Comparison of ENCODE assay signal across 31 cellular contexts in genomic region chr2:233830111-233830760, GRCh38. TPM values are rescaled to one million over a fixed set of nuclear protein-coding genes. Genes with fewer than 3 reads are reported as not detected.
A peak's percentile ranks its signal among the peaks of the same experiment; 100 is the strongest.
DNase-seq lines count a peak whose midpoint lies in the region; ATAC-seq, FAIRE-seq and TF ChIP-seq lines count a peak whose summit lies in the region.
"Had no signal": no experiment of that assay in that cellular context is flagged by ENCODE, and none has a peak within 500 bp of the region (broad histone marks: within the 10 kb centered on the region; RNA-seq: fewer than 3 reads in every experiment).

No MANE protein-coding gene starts in this region.

- TF ChIP-seq EP300 in A549 (IDR thresholded peaks at IDR 0.05) = no peak

- H3K36me3 Mint-ChIP-seq in chondrocyte (ENCODE audit: low read depth) = no peaks in the 10 kb centered on the region
- H3K36me3 Mint-ChIP-seq in effector memory CD8-positive, alpha-beta T cell (ENCODE audit: insufficient read depth) = no peaks in the 10 kb centered on the region
- H3K36me3 Mint-ChIP-seq: immature natural killer cell had no signal

- 92% methylated on average over 6 of the region's 6 CpGs for WGBS in A549 (ENCODE audit: missing lambda C conversion rate)

- no peak for TF ChIP-seq POLR2A in A549 (IDR thresholded peaks at IDR 0.05; ENCODE audit: low read length)

- H3K4me3 ChIP-seq in A549 = no peak overlapping the region
- H3K4me3 ChIP-seq: right lobe of liver had no signal

- TF ChIP-seq RAD21 in A549 (conservative IDR thresholded peaks at IDR 0.05 in 1 of 2, IDR thresholded peaks at IDR 0.05 in 1 of 2) = no peak

- DNase-seq in activated CD8-positive, alpha-beta memory T cell treated with anti-CD3 and anti-CD28 coated beads for 24 hours = peak; percentile 45
- no peak for DNase-seq in activated CD8-positive, alpha-beta memory T cell treated with anti-CD3 and anti-CD28 coated beads, Interleukin-2, amount 50 U/mL, for 4 hours
- DNase-seq in A549 (ENCODE audit: low read depth in 1 of 2, low spot score in 1 of 2) (no peak), chondrocyte (ENCODE audit: low spot score) (peak; percentile 74), posterior vena cava (ENCODE audit: low spot score) (peak; percentile 68), Kasumi-1 (lab: John Stamatoyannopoulos, UW) (no peak)
- DNase-seq in effector memory CD8-positive, alpha-beta T cell = no peak
- DNase-seq: activated CD8-positive, alpha-beta T cell treated with anti-CD3 and anti-CD28 coated beads, Interleukin-2, amount 10 ng/mL, durations not matched to agents 7 days and 5 days; activated naive CD4-positive, alpha-beta T cell; activated T-cell treated with anti-CD3 and anti-CD28 coated beads, Interleukin-2, amount 50 U/mL, for 4 hours; amygdala; CD4-positive, CD25-positive, alpha-beta regulatory T cell; effector CD4-positive, alpha-beta T cell; immature natural killer cell; mesendoderm; MV-4-11; NCI-H2081 treated with DMSO at 0.1 percent for 48 hours; PC-3; Right ventricle myocardium superior; stimulated activated CD4-positive, alpha-beta T cell treated with anti-CD3 and anti-CD28 coated beads, Interleukin-4, amount 100 ng/mL, for 24 hours; T-helper 2 cell had no signal

- no peak overlapping the region for H3K27ac Mint-ChIP-seq in chondrocyte (ENCODE audit: unreplicated experiment)
- H3K27ac Mint-ChIP-seq in effector memory CD8-positive, alpha-beta T cell = no peak overlapping the region
- H3K27ac Mint-ChIP-seq: activated CD8-positive, alpha-beta T cell treated with anti-CD3 and anti-CD28 coated beads, Interleukin-2, amount 10 ng/mL, durations not matched to agents 7 days and 5 days; CD4-positive, CD25-positive, alpha-beta regulatory T cell; immature natural killer cell; progenitor cell of endocrine pancreas had no signal

- H3K9me3 Mint-ChIP-seq in chondrocyte (ENCODE audit: low read depth) = peaks cover 7% of the 10 kb centered on the region
- no peaks in the 10 kb centered on the region for H3K9me3 Mint-ChIP-seq in effector memory CD8-positive, alpha-beta T cell
- H3K9me3 Mint-ChIP-seq: activated T-cell treated with anti-CD3 and anti-CD28 coated beads, Interleukin-2, amount 50 U/mL, for 4 hours; immature natural killer cell had no signal

- H3K27me3 Mint-ChIP-seq in chondrocyte (ENCODE audit: low read depth) = no peaks in the 10 kb centered on the region
- H3K27me3 Mint-ChIP-seq in effector memory CD8-positive, alpha-beta T cell = peaks cover 0 to 21% of the 10 kb centered on the region in 2 donors
- H3K27me3 Mint-ChIP-seq: CD4-positive, CD25-positive, alpha-beta regulatory T cell had no signal

- no peak overlapping the region for H3K4me3 Mint-ChIP-seq in chondrocyte (ENCODE audit: unreplicated experiment)
- no peak overlapping the region for H3K4me3 Mint-ChIP-seq in effector memory CD8-positive, alpha-beta T cell
- H3K4me3 Mint-ChIP-seq: activated CD8-positive, alpha-beta T cell treated with anti-CD3 and anti-CD28 coated beads, Interleukin-2, amount 10 ng/mL, durations not matched to agents 7 days and 5 days; activated T-cell treated with anti-CD3 and anti-CD28 coated beads, Interleukin-2, amount 50 U/mL, for 4 hours; CD4-positive, CD25-positive, alpha-beta regulatory T cell; immature natural killer cell had no signal

- TF ChIP-seq CTCF in A549 (IDR thresholded peaks at IDR 0.05) (no peak), chondrocyte (IDR thresholded peaks at IDR 0.05) (no peak)

- H3K9me3 ChIP-seq in A549 = 0 out of 3 replicates have a peak, but pooled peaks cover 7% of the 10 kb centered on the region
- H3K9me3 ChIP-seq: right lobe of liver had no signal

- H3K4me1 ChIP-seq in A549 = peaks cover 51% of the 10 kb centered on the region

- CTCF ChIA-PET in A549 (lab: Yijun Ruan, JAX) = interaction anchor here (0.7 to 4.8 kb wide), 2 partner anchors 108 to 385 kb away, joined by 3 to 83 read pairs; no protein-coding TSS in a partner anchor

- H3K4me2 ChIP-seq in A549 = no peak overlapping the region

- POLR2A ChIA-PET in A549 (lab: Yijun Ruan, JAX) = no interaction called here

- ATAC-seq in A549 = peak in 1 of 2 experiments; percentile 0; a peak in 2 of 6 replicates
- no peak for ATAC-seq in HG02973 (IDR thresholded peaks at IDR 0.05; ENCODE audit: unreplicated experiment)
- no peak for ATAC-seq in effector memory CD8-positive, alpha-beta T cell (replicated peaks)
- ATAC-seq: activated CD8-positive, alpha-beta T cell treated with anti-CD3 and anti-CD28 coated beads, Interleukin-2, amount 10 ng/mL, durations not matched to agents 7 days and 5 days; activated T-cell treated with anti-CD3 and anti-CD28 coated beads, Interleukin-2, amount 50 U/mL, for 4 hours; HCT116; PC-3; SK-N-SH treated with all-trans-retinoic acid at 6 μM for 48 hours had no signal

- intact Hi-C loops in posterior vena cava (cut with DNase I) = no loop called here

- H3K27ac ChIP-seq in A549 = peak overlapping the region; percentile 91 to 93
- H3K27ac ChIP-seq: epithelial cell of prostate, right lobe of liver had no signal

- peaks cover 11% of the 10 kb centered on the region for H3K4me1 Mint-ChIP-seq in chondrocyte (ENCODE audit: low read depth)
- H3K4me1 Mint-ChIP-seq in effector memory CD8-positive, alpha-beta T cell (ENCODE audit: low read depth in 2 of 2) = no peaks in the 10 kb centered on the region
- H3K4me1 Mint-ChIP-seq: CD4-positive, CD25-positive, alpha-beta regulatory T cell; immature natural killer cell had no signal

- no peak for FAIRE-seq in A549 (lab: Jason Lieb, UNC)
- FAIRE-seq: bronchial epithelial cell, urothelium cell line had no signal

TF ChIP-seq in A549, 52 proteins besides CTCF, POLR2A, EP300 and RAD21:
- TF ChIP-seq HOXB5 (CRISPR knock-in tag; IDR thresholded peaks at IDR 0.05) (no peak), RFX5 (IDR thresholded peaks at IDR 0.05) (no peak), TP53 (CRISPR knock-in tag; IDR thresholded peaks at IDR 0.05) (no peak), CBX2 (IDR thresholded peaks at IDR 0.05; ENCODE audit: borderline replicate concordance, low read depth) (no peak)
- TF ChIP-seq, protein P1, sequence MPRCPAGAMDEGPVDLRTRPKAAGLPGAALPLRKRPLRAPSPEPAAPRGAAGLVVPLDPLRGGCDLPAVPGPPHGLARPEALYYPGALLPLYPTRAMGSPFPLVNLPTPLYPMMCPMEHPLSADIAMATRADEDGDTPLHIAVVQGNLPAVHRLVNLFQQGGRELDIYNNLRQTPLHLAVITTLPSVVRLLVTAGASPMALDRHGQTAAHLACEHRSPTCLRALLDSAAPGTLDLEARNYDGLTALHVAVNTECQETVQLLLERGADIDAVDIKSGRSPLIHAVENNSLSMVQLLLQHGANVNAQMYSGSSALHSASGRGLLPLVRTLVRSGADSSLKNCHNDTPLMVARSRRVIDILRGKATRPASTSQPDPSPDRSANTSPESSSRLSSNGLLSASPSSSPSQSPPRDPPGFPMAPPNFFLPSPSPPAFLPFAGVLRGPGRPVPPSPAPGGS (IDR thresholded peaks at IDR 0.05) = no peak

RNA-seq across cellular contexts. Expression of gene HJURP, which starts 24.1 kb away (rescaled TPM):
- polyA plus RNA-seq in A549 (2011; rRNA removed) (111 and 119 TPM in 2 replicates), A549 (2017; fragmentation: RNase III; extraction: RNeasy Plus Mini Kit Qiagen cat#74134 plus additional on column Dnase treatment) (102 to 109 TPM (median 103 TPM) in 3 replicates)
- 118 and 128 TPM in 2 replicates for polyA plus RNA-seq in A549 (2012; cell fraction: cytosol; rRNA removed)
- 310 and 320 TPM in 2 replicates for polyA plus RNA-seq in A549 (2012; cell fraction: nucleus; rRNA removed)
- 230 and 268 TPM in 2 replicates for polyA minus RNA-seq in A549 (2011; rRNA and poly(A)+ RNA removed)
- total RNA-seq in chondrocyte (6.9 to 9.2 TPM (median 8.2 TPM) in 3 replicates), posterior vena cava (under 1 TPM in 1 of 2 donors, not detected in 1; 0.42 TPM)

RNA-seq across cellular contexts. Expression of gene MROH2A, which starts 52.1 kb away (rescaled TPM):
- polyA plus RNA-seq in A549 (2011; rRNA removed) (0.63 and 0.71 TPM in 2 replicates), A549 (2017; fragmentation: RNase III; extraction: RNeasy Plus Mini Kit Qiagen cat#74134 plus additional on column Dnase treatment) (0.04 to 0.28 TPM (median 0.10 TPM) in 3 replicates)
- polyA plus RNA-seq in A549 (2012; cell fraction: cytosol; rRNA removed) = 0.25 and 0.26 TPM in 2 replicates
- polyA plus RNA-seq in A549 (2012; cell fraction: nucleus; rRNA removed) = 0.30 and 0.58 TPM in 2 replicates
- polyA minus RNA-seq in A549 (2011; rRNA and poly(A)+ RNA removed) = 0.54 TPM in 1 of 2 replicates, not detected in the other
- total RNA-seq in chondrocyte (not detected in 3 replicates), posterior vena cava (not detected)
- total RNA-seq: A172; activated CD8-positive, alpha-beta T cell treated with anti-CD3 and anti-CD28 coated beads, Interleukin-2, amount 10 ng/mL, durations not matched to agents 7 days and 5 days; activated T-cell treated with anti-CD3 and anti-CD28 coated beads, Interleukin-2, amount 50 U/mL, for 4 hours; bronchial epithelial cell; CD4-positive, CD25-positive, alpha-beta regulatory T cell; glomerular endothelial cell; PC-3; progenitor cell of endocrine pancreas; Right ventricle myocardium superior had no signal
- polyA plus RNA-seq: CD4-positive, CD25-positive, alpha-beta regulatory T cell; immature natural killer cell had no signal

Comparison
In these comparisons a context has a peak if more than half of its experiments do, and no peak if none do; other contexts are left out.
1. DNase-seq: peak in activated CD8-positive, alpha-beta memory T cell treated with anti-CD3 and anti-CD28 coated beads for 24 hours (single experiment), chondrocyte (single experiment) and posterior vena cava (single experiment); none in activated CD8-positive, alpha-beta memory T cell treated with anti-CD3 and anti-CD28 coated beads, Interleukin-2, amount 50 U/mL, for 4 hours (single experiment), A549 (0 of 2), Kasumi-1 (0 of 2) and effector memory CD8-positive, alpha-beta T cell (0 of 3).